In the genomic region with DNA sequence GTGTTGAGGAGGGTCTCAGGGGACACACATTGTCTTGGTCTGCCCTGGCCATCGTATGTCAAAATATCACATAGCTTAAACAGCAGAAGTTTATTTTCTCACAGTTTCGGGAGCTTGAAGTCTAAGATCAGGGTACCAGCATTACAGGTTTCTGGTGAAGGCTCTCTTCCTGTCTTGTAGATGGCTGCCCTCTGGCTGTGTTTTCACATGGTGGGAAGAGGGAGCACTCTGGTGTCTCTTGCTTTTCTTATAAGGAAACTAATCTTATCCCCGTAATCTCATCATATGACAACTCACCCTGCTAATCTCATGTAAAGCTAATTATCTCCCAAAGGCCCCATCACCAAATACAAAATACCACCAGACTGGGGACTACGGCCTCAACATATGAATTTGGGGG, we compare ENCODE assay signal across 25 cellular contexts.
"Had no signal": no experiment of that assay in that cellular context is flagged by ENCODE, and none has a peak within 500 bp of the region (broad histone marks: within the 10 kb centered on the region; RNA-seq: fewer than 3 reads in every experiment).

No MANE protein-coding gene starts in this region.

- DNase-seq: islet precursor cell; left ventricle myocardium inferior; midbrain; mucosa of descending colon; naive thymus-derived CD4-positive, alpha-beta T cell; nucleus accumbens; pancreas; posterior cingulate gyrus; retina; right cardiac atrium; stimulated activated CD4-positive, alpha-beta T cell treated with anti-CD3 and anti-CD28 coated beads, Interleukin-12 subunit alpha, Interleukin-12 subunit beta, amount 100 ng/mL, for 4 hours; stimulated activated CD4-positive, alpha-beta T cell treated with anti-CD3 and anti-CD28 coated beads, Interleukin-15, amount 100 ng/mL, for 24 hours; stimulated activated CD4-positive, alpha-beta T cell treated with anti-CD3 and anti-CD28 coated beads, Interleukin-2, amount 100 ng/mL, for 24 hours; stimulated activated CD4-positive, alpha-beta T cell treated with anti-CD3 and anti-CD28 coated beads, Interleukin-4, amount 100 ng/mL, for 1 hour; stimulated activated naive B cell treated with anti-CD40 and anti-IgM and Interleukin-4, amounts not matched to agents 10 μg/mL and 1 μg/mL and 100 μg/mL, for 72 hours; stimulated activated naive CD8-positive, alpha-beta T cell treated with anti-CD3 and anti-CD28 coated beads, Interleukin-15, Interleukin-2, amounts not matched to agents 100 U/mL and 50 U/mL, for 24 hours; stomach; testis; thyroid gland; transverse colon; upper lobe of right lung had no signal

- H3K4me1 Mint-ChIP-seq: naive thymus-derived CD4-positive, alpha-beta T cell; stimulated activated naive B cell treated with anti-CD40 and anti-IgM and Interleukin-4, amounts not matched to agents 10 μg/mL and 1 μg/mL and 100 μg/mL, for 72 hours had no signal

- FAIRE-seq: pancreas, urothelium cell line had no signal

- ATAC-seq: mucosa of descending colon; naive thymus-derived CD4-positive, alpha-beta T cell; natural killer cell treated with Interleukin-12 subunit alpha and Interleukin-12 subunit beta and Interleukin-15 and Interleukin-18, amount 100 ng/mL, for 72 hours; pancreas; right cardiac atrium; sciatic nerve; stimulated activated naive B cell treated with anti-CD40 and anti-IgM and Interleukin-4, amounts not matched to agents 10 μg/mL and 1 μg/mL and 100 μg/mL, for 72 hours; stimulated activated naive CD8-positive, alpha-beta T cell treated with anti-CD3 and anti-CD28 coated beads, Interleukin-15, Interleukin-2, amounts not matched to agents 100 U/mL and 50 U/mL, for 24 hours; upper lobe of right lung had no signal

- H3K27ac Mint-ChIP-seq: naive thymus-derived CD4-positive, alpha-beta T cell; natural killer cell treated with Interleukin-12 subunit alpha and Interleukin-12 subunit beta and Interleukin-15 and Interleukin-18, amount 100 ng/mL, for 72 hours; stimulated activated naive B cell treated with anti-CD40 and anti-IgM and Interleukin-4, amounts not matched to agents 10 μg/mL and 1 μg/mL and 100 μg/mL, for 72 hours had no signal

- H3K4me3 Mint-ChIP-seq: naive thymus-derived CD4-positive, alpha-beta T cell; natural killer cell treated with Interleukin-12 subunit alpha and Interleukin-12 subunit beta and Interleukin-15 and Interleukin-18, amount 100 ng/mL, for 72 hours; neural crest cell; stimulated activated naive B cell treated with anti-CD40 and anti-IgM and Interleukin-4, amounts not matched to agents 10 μg/mL and 1 μg/mL and 100 μg/mL, for 72 hours had no signal

- H3K27me3 Mint-ChIP-seq: naive thymus-derived CD4-positive, alpha-beta T cell; natural killer cell treated with Interleukin-12 subunit alpha and Interleukin-12 subunit beta and Interleukin-15 and Interleukin-18, amount 100 ng/mL, for 72 hours; stimulated activated naive B cell treated with anti-CD40 and anti-IgM and Interleukin-4, amounts not matched to agents 10 μg/mL and 1 μg/mL and 100 μg/mL, for 72 hours had no signal

- H3K36me3 Mint-ChIP-seq: natural killer cell treated with Interleukin-12 subunit alpha and Interleukin-12 subunit beta and Interleukin-15 and Interleukin-18, amount 100 ng/mL, for 72 hours had no signal

- H3K9me3 Mint-ChIP-seq: naive thymus-derived CD4-positive, alpha-beta T cell; neural crest cell; stimulated activated naive B cell treated with anti-CD40 and anti-IgM and Interleukin-4, amounts not matched to agents 10 μg/mL and 1 μg/mL and 100 μg/mL, for 72 hours had no signal
